Comparison of ENCODE assay signal across 8 cellular contexts in the genomic region with DNA sequence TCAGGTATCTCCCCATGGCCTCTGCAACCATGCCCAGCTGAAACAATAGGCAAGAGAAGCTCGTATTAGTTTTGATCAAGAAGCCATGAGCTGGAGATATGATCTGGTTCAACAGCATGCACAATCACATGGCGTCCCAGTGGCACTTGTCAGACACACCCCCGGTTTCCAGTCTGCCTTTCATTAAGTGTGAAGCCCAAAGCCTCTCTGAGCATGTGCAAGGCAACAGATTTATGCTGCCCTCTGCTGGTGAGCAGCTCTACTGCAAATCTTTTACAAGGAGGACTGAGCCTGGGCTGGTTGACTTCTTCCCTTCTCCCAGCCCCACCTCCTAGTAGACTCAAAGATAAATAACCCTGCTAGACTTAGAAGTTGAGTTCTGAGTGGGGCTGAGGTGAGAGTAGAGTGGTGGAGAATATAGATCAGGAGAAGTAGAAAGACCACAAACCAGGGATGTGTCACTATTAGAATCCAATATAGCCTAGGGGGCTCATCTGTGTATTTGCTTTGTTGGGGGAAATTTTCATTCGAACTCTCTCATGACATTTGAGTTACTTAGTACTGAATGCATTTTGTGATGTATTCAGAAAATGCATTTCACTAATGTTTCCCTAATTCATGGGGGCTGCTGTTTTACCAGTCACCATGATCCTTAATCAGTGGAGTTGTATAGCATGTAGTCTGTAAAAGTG. TPM values are rescaled to one million over a fixed set of nuclear protein-coding genes. Genes with fewer than 3 reads are reported as not detected.
DNase-seq lines count a peak whose midpoint lies in the region; ATAC-seq, FAIRE-seq and TF ChIP-seq lines count a peak whose summit lies in the region.

No MANE protein-coding gene starts in this region.

- H3K27ac Mint-ChIP-seq in activated T-helper 17 cell treated with anti-CD3 and anti-CD28 coated beads, Interleukin-2, amount 50 U/mL, for 72 hours: no peak overlapping the region

- no peak for FAIRE-seq in frontal cortex (lab: Jason Lieb, UNC)

- intact Hi-C loops in upper lobe of right lung (cut with DNase I): no loop called here

- H3K14ac ChIP-seq in trophoblast cell (ENCODE audit: low read length): no peak overlapping the region

- H3K4me1 ChIP-seq in trophoblast cell (ENCODE audit: control insufficient read depth in 1 of 2, insufficient read depth in 2 of 2, low read length in 2 of 2) (no peaks in the 10 kb centered on the region), upper lobe of right lung (no peaks in the 10 kb centered on the region)

- H2BK5ac ChIP-seq in trophoblast cell (ENCODE audit: low read depth, low read length, poor library complexity): no peak overlapping the region

- H3K4me3 ChIP-seq in trophoblast cell (ENCODE audit: low read depth, low read length) (no peak overlapping the region), upper lobe of right lung (no peak overlapping the region)

- H3K27me3 ChIP-seq in trophoblast cell (ENCODE audit: insufficient read depth, low read length) (no peaks in the 10 kb centered on the region), upper lobe of right lung (no peaks in the 10 kb centered on the region)

- H2AFZ ChIP-seq in trophoblast cell (ENCODE audit: insufficient read depth, low read length, poor library complexity): no peak overlapping the region

- H3K18ac ChIP-seq in trophoblast cell (ENCODE audit: low read length): no peak overlapping the region

- no peak overlapping the region for H3K23ac ChIP-seq in trophoblast cell (ENCODE audit: low read length)

- no peak overlapping the region for H3K4me3 Mint-ChIP-seq in activated T-helper 17 cell treated with anti-CD3 and anti-CD28 coated beads, Interleukin-2, amount 50 U/mL, for 72 hours

- H3K27ac ChIP-seq in trophoblast cell (ENCODE audit: low read depth, low read length) (no peak overlapping the region), upper lobe of right lung (no peak overlapping the region)

- H3K36me3 Mint-ChIP-seq in activated T-helper 17 cell treated with anti-CD3 and anti-CD28 coated beads, Interleukin-2, amount 50 U/mL, for 72 hours (ENCODE audit: low read depth): no peaks in the 10 kb centered on the region

- no peaks in the 10 kb centered on the region for H3K27me3 Mint-ChIP-seq in activated T-helper 17 cell treated with anti-CD3 and anti-CD28 coated beads, Interleukin-2, amount 50 U/mL, for 72 hours

- no peak overlapping the region for H2BK12ac ChIP-seq in trophoblast cell (ENCODE audit: low read length)

- H4K8ac ChIP-seq in trophoblast cell (ENCODE audit: low read depth, low read length): no peak overlapping the region

- H4K12ac ChIP-seq in trophoblast cell (ENCODE audit: low read depth, low read length): no peak overlapping the region

- H2BK120ac ChIP-seq in trophoblast cell (ENCODE audit: insufficient read depth, low read length, poor library complexity): no peak overlapping the region

- no peaks in the 10 kb centered on the region for H3K4me1 Mint-ChIP-seq in activated T-helper 17 cell treated with anti-CD3 and anti-CD28 coated beads, Interleukin-2, amount 50 U/mL, for 72 hours

- DNase-seq in GF-D8 (lab: John Stamatoyannopoulos, UW) (peak; percentile 17), H4 (ENCODE audit: low spot score) (peak; percentile 85), RKO (ENCODE audit: low spot score) (peak; percentile 80), frontal cortex (ENCODE audit: low spot score in 2 of 2) (peak; percentile 17 to 27), trophoblast cell (peak; percentile 74 to 94), upper lobe of right lung (peak; percentile 81)

- no peak overlapping the region for H4K91ac ChIP-seq in trophoblast cell (ENCODE audit: low read depth, low read length)

- peak; percentile 92 for TF ChIP-seq CTCF in LNCAP (IDR thresholded peaks at IDR 0.05)
- peak; percentile 91 for TF ChIP-seq CTCF in upper lobe of right lung (IDR thresholded peaks at IDR 0.05)

- no peaks in the 10 kb centered on the region for H3K79me2 ChIP-seq in trophoblast cell (ENCODE audit: control insufficient read depth, insufficient read depth, low read length, poor library complexity)

- H3K4ac ChIP-seq in trophoblast cell (ENCODE audit: low read depth, low read length): no peak overlapping the region

- no peak overlapping the region for H3K9ac ChIP-seq in trophoblast cell (ENCODE audit: low read length)

- ATAC-seq in activated T-helper 17 cell treated with anti-CD3 and anti-CD28 coated beads, Interleukin-2, amount 50 U/mL, for 72 hours (replicated peaks): peak; percentile 83
- ATAC-seq in upper lobe of right lung: peak; percentile 99

- no peak overlapping the region for H2AK5ac ChIP-seq in trophoblast cell (ENCODE audit: low read length)

- no peaks in the 10 kb centered on the region for H3K36me3 ChIP-seq in trophoblast cell (ENCODE audit: control insufficient read depth in 1 of 2, insufficient read depth in 2 of 2, low read length in 2 of 2)
- H3K36me3 ChIP-seq in upper lobe of right lung: no peaks in the 10 kb centered on the region

- no CpG with 5 or more reads among the region's 4 CpGs for WGBS in trophoblast cell (ENCODE audit: extremely low coverage, insufficient coverage, insufficient read length)

- H3K4me2 ChIP-seq in trophoblast cell (ENCODE audit: low read length): no peak overlapping the region

- H3K9me3 ChIP-seq in trophoblast cell (ENCODE audit: insufficient read depth, low read depth, low read length) (no peaks in the 10 kb centered on the region), upper lobe of right lung (no peaks in the 10 kb centered on the region)

- H3K9me3 Mint-ChIP-seq in activated T-helper 17 cell treated with anti-CD3 and anti-CD28 coated beads, Interleukin-2, amount 50 U/mL, for 72 hours: no peaks in the 10 kb centered on the region

- no peaks in the 10 kb centered on the region for H3K79me1 ChIP-seq in trophoblast cell (ENCODE audit: low read length)

RNA-seq across cellular contexts. Expression of a gene that starts 53.7 kb away (rescaled TPM):
- 17.7 and 22.0 TPM in 2 replicates for total RNA-seq in H4 (2014; rRNA removed; shearing (Covaris generic))
- total RNA-seq in activated T-helper 17 cell treated with anti-CD3 and anti-CD28 coated beads, Interleukin-2, amount 50 U/mL, for 72 hours: 10 to 100 TPM; 27.6 to 38.2 TPM
- 24.5 TPM for total RNA-seq in frontal cortex
- polyA plus RNA-seq in trophoblast cell (2013): 18.8 and 20.1 TPM in 2 replicates
- 119 TPM for total RNA-seq in upper lobe of right lung

Comparison
In these comparisons a context has a peak if more than half of its experiments do, and no peak if none do; other contexts are left out.
1. DNase-seq: peak in every context shown above with its lines; median percentile 85 in H4; 84 in trophoblast cell; 81 in upper lobe of right lung; 80 in RKO; 22 in frontal cortex; 17 in GF-D8.